ENCODE assay signal across 20 cellular contexts in the genomic region with DNA sequence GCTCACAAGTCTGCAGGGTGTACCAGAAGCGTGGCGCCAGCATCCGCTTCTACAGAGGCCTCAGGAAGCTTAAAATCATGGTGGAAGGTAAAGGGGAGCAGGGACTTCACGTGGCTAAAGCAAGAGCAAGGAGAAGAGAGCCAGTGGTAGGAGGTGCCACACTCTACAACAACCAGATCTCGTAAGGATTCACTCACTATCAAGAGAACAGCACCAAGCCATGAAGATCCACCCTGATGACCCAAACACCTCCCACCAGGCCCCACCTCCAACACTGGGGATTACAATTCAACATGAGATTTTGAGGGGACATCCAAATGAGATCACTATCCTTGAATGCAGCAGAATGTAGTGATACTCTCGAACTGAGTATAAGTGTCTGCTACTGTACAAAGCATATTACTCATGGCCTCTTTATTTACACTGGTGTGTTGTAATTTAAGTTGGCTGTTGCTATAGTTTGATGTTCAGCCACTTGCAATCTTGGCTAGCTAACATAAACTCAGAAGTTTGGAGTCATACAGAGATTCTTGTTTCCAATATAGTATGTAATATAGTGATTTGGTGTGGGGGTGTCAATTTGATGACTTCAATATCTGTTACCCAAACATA. TPM values are rescaled to one million over a fixed set of nuclear protein-coding genes. Genes with fewer than 3 reads are reported as not detected.
DNase-seq lines count a peak whose midpoint lies in the region; TF ChIP-seq lines count a peak whose summit lies in the region.
"Had no signal": no experiment of that assay in that cellular context is flagged by ENCODE, and none has a peak within 500 bp of the region (broad histone marks: within the 10 kb centered on the region; RNA-seq: fewer than 3 reads in every experiment).

No MANE protein-coding gene starts in this region.

- TF ChIP-seq POLR2A in transverse colon (IDR thresholded peaks at IDR 0.05), result no peak

- H3K27me3 ChIP-seq in transverse colon, result no peaks in the 10 kb centered on the region
- H3K27me3 ChIP-seq: tibial artery had no signal

- no peak for TF ChIP-seq CTCF in transverse colon (IDR thresholded peaks at IDR 0.05)

- no peak overlapping the region for H3K4me3 ChIP-seq in transverse colon
- H3K4me3 ChIP-seq: tibial artery had no signal

- WGBS in transverse colon (ENCODE audit: low coverage in 1 of 2), 2 donors, result 0 to 78% methylated on average over 1 to 6 of the region's 6 CpGs

- in situ Hi-C loops in transverse colon (cut with MboI; ENCODE audit: low pct_ligation_motif_present in 1 of 4, low pct_unique_long_range_greater_than_20kb in 1 of 4, low sequenced_read_pairs in 3 of 4), result no loop called here

- no peak overlapping the region for H3K27ac ChIP-seq in epithelial cell of prostate
- no peak overlapping the region for H3K27ac ChIP-seq in transverse colon
- H3K27ac ChIP-seq: HL-60, tibial artery had no signal

- DNase-seq in NOMO-1 treated with DMSO at 0.1 percent for 48 hours (lab: John Stamatoyannopoulos, UW; ENCODE audit: unreplicated experiment), result peak; percentile 27
- no peak for DNase-seq in NOMO-1 treated with dmso at 0.1 percent for 144 hours (lab: John Stamatoyannopoulos, UW; ENCODE audit: unreplicated experiment)
- peak; percentile 56 for DNase-seq in MV-4-11 (lab: John Stamatoyannopoulos, UW)
- DNase-seq in epithelial cell of prostate (ENCODE audit: low read depth, low spot score), result peak; percentile 16
- peak; percentile 6 for DNase-seq in renal cortical epithelial cell (ENCODE audit: low read depth)
- no peak for DNase-seq in transverse colon
- DNase-seq in GM19238 (ENCODE audit: insufficient read length, low spot score), result no peak
- DNase-seq in NCI-H1105 (lab: John Stamatoyannopoulos, UW), result no peak
- DNase-seq: 8988T; activated CD4-positive, CD25-positive, alpha-beta regulatory T cell; activated CD8-positive, alpha-beta memory T cell treated with anti-CD3 and anti-CD28 coated beads, Interleukin-2, amount 50 U/mL, for 4 hours; caudate nucleus; CD4-positive, CD25-positive, alpha-beta regulatory T cell; DMS79 treated with DMSO at 0.1 percent for 48 hours; effector memory CD4-positive, alpha-beta T cell; KG1; NCI-H1436; stimulated activated CD4-positive, alpha-beta T cell treated with anti-CD3 and anti-CD28 coated beads, Interleukin-4, amount 100 ng/mL, for 24 hours; tibial artery had no signal

- peaks cover 0 to 4% (median 0%) of the 10 kb centered on the region in 4 donors for H3K4me1 ChIP-seq in transverse colon
- H3K4me1 ChIP-seq: tibial artery had no signal

- intact Hi-C loops in transverse colon (cut with DNase I; ENCODE audit: low total_unique reads), result no loop called here

- H3K36me3 ChIP-seq in transverse colon, result no peaks in the 10 kb centered on the region
- H3K36me3 ChIP-seq: tibial artery had no signal

- H3K9me3 ChIP-seq in transverse colon, result no peaks in the 10 kb centered on the region
- H3K9me3 ChIP-seq: tibial artery had no signal

- no peak for TF ChIP-seq EP300 in transverse colon (IDR thresholded peaks at IDR 0.05; ENCODE audit: low read depth)

RNA-seq across cellular contexts. Expression of gene MYLIP, which starts 39.5 kb away (rescaled TPM):
- total RNA-seq in renal cortical epithelial cell, result 8.0 and 22.3 TPM in 2 replicates
- total RNA-seq in transverse colon, result 10 to 100 TPM; 22.5 to 43.2 (median 40.7) TPM

Comparison
In these comparisons a context has a peak if more than half of its experiments do, and no peak if none do; other contexts are left out.
1. DNase-seq: peak in NOMO-1 treated with DMSO at 0.1 percent for 48 hours (single experiment), MV-4-11 (single experiment), epithelial cell of prostate (single experiment) and renal cortical epithelial cell (single experiment); none in NOMO-1 treated with dmso at 0.1 percent for 144 hours (single experiment), transverse colon (single experiment), GM19238 (single experiment) and NCI-H1105 (single experiment).